13 cellular contexts compared by ENCODE assay signal in genomic region chr5:90612930-90613329, GRCh38. TPM values are rescaled to one million over a fixed set of nuclear protein-coding genes. Genes with fewer than 3 reads are reported as not detected.
A peak's percentile ranks its signal among the peaks of the same experiment; 100 is the strongest.
DNase-seq lines count a peak whose midpoint lies in the region; ATAC-seq and TF ChIP-seq lines count a peak whose summit lies in the region.
"Had no signal": no experiment of that assay in that cellular context is flagged by ENCODE, and none has a peak within 500 bp of the region (broad histone marks: within the 10 kb centered on the region; RNA-seq: fewer than 3 reads in every experiment).

No MANE protein-coding gene starts in this region.

- H3K27ac Mint-ChIP-seq in stimulated activated naive CD8-positive, alpha-beta T cell treated with anti-CD3 and anti-CD28 coated beads, Interleukin-15, amount 100 ng/mL, for 72 hours, result no peak overlapping the region

- WGBS in upper lobe of left lung, 2 donors, result 13 to 39% methylated on average over 1 of the region's 1 CpG

- H3K4me1 Mint-ChIP-seq in stimulated activated naive CD8-positive, alpha-beta T cell treated with anti-CD3 and anti-CD28 coated beads, Interleukin-15, amount 100 ng/mL, for 72 hours, result peaks cover 8% of the 10 kb centered on the region

- TF ChIP-seq CTCF in left lung (IDR thresholded peaks at IDR 0.05), result no peak
- TF ChIP-seq CTCF in upper lobe of left lung (IDR thresholded peaks at IDR 0.05), result no peak

- H3K27ac ChIP-seq in left lung (no peak overlapping the region), upper lobe of left lung (no peak overlapping the region)
- H3K27ac ChIP-seq: esophagus muscularis mucosa had no signal

- H3K4me3 ChIP-seq in left lung (no peak overlapping the region), upper lobe of left lung (no peak overlapping the region)
- H3K4me3 ChIP-seq: esophagus muscularis mucosa had no signal

- no peak for TF ChIP-seq EP300 in upper lobe of left lung (IDR thresholded peaks at IDR 0.05)

- peaks cover 25% of the 10 kb centered on the region for H3K27me3 Mint-ChIP-seq in stimulated activated naive CD8-positive, alpha-beta T cell treated with anti-CD3 and anti-CD28 coated beads, Interleukin-15, amount 100 ng/mL, for 72 hours

- no peaks in the 10 kb centered on the region for H3K9me3 Mint-ChIP-seq in stimulated activated naive CD8-positive, alpha-beta T cell treated with anti-CD3 and anti-CD28 coated beads, Interleukin-15, amount 100 ng/mL, for 72 hours

- H3K27me3 ChIP-seq in left lung (no peaks in the 10 kb centered on the region), upper lobe of left lung (no peaks in the 10 kb centered on the region)

- ATAC-seq in GM18909 (IDR thresholded peaks at IDR 0.05; ENCODE audit: poor library complexity, unreplicated experiment) (peak; percentile 96), GM21786 (IDR thresholded peaks at IDR 0.05; ENCODE audit: unreplicated experiment) (peak; percentile 99), HG03280 (IDR thresholded peaks at IDR 0.05; ENCODE audit: unreplicated experiment) (peak; percentile 94), left lung (peak; percentile 78), upper lobe of left lung (ENCODE audit: low FRiP score in 2 of 2) (no peak)
- no peak for ATAC-seq in stimulated activated naive CD8-positive, alpha-beta T cell treated with anti-CD3 and anti-CD28 coated beads, Interleukin-15, amount 100 ng/mL, for 72 hours

- H3K9me3 ChIP-seq in left lung (no peaks in the 10 kb centered on the region), upper lobe of left lung (no peaks in the 10 kb centered on the region)
- H3K9me3 ChIP-seq: Caco-2, esophagus muscularis mucosa had no signal

- DNase-seq in left lung (no peak), cortex of kidney (lab: John Stamatoyannopoulos, UW) (no peak), dedifferentiated amniotic fluid mesenchymal stem cell (ENCODE audit: extremely low spot score) (no peak), upper lobe of left lung (no peak)
- DNase-seq in stimulated activated naive CD8-positive, alpha-beta T cell treated with anti-CD3 and anti-CD28 coated beads, Interleukin-15, amount 100 ng/mL, for 72 hours, result no peak
- DNase-seq: activated CD4-positive, alpha-beta T cell treated with anti-CD3 and anti-CD28 coated beads for 48 hours; Caco-2; NCI-H187; Right ventricle myocardium superior had no signal

- H3K36me3 ChIP-seq in left lung, result no peaks in the 10 kb centered on the region
- H3K36me3 ChIP-seq in upper lobe of left lung, result no peaks in the 10 kb centered on the region
- H3K36me3 ChIP-seq: esophagus muscularis mucosa had no signal

- H3K4me1 ChIP-seq in left lung, result no peaks in the 10 kb centered on the region
- H3K4me1 ChIP-seq in upper lobe of left lung, result no peaks in the 10 kb centered on the region
- H3K4me1 ChIP-seq: Caco-2, esophagus muscularis mucosa had no signal

- no peak for TF ChIP-seq POLR2A in upper lobe of left lung (IDR thresholded peaks at IDR 0.05)

- intact Hi-C loops in left lung (cut with DNase I), result no loop called here

- no peak overlapping the region for H3K4me3 Mint-ChIP-seq in stimulated activated naive CD8-positive, alpha-beta T cell treated with anti-CD3 and anti-CD28 coated beads, Interleukin-15, amount 100 ng/mL, for 72 hours

RNA-seq across cellular contexts. Expression of gene ADGRV1, which starts 54.3 kb away (rescaled TPM):
- total RNA-seq in left lung (10 to 100 TPM; 35.4 to 36.4 TPM), upper lobe of left lung (100 to 1,000 TPM in 2 of 6 donors, 10 to 100 TPM in 4; 22.3 to 129 (median 60.4) TPM)
- total RNA-seq: Right ventricle myocardium superior had no signal

Comparison
In these comparisons a context has a peak if more than half of its experiments do, and no peak if none do; other contexts are left out.
1. ATAC-seq: peak in GM18909 (single experiment), GM21786 (single experiment), HG03280 (single experiment) and left lung (single experiment); none in stimulated activated naive CD8-positive, alpha-beta T cell treated with anti-CD3 and anti-CD28 coated beads, Interleukin-15, amount 100 ng/mL, for 72 hours (single experiment) and upper lobe of left lung (0 of 2).